ENCODE assay signal across 19 cellular contexts in genomic region chr17:46865100-46865499, GRCh38. TPM values are rescaled to one million over a fixed set of nuclear protein-coding genes. Genes with fewer than 3 reads are reported as not detected.
DNase-seq lines count a peak whose midpoint lies in the region; ATAC-seq, FAIRE-seq and TF ChIP-seq lines count a peak whose summit lies in the region.
"Had no signal": no experiment of that assay in that cellular context is flagged by ENCODE, and none has a peak within 500 bp of the region (broad histone marks: within the 10 kb centered on the region; RNA-seq: fewer than 3 reads in every experiment).

No MANE protein-coding gene starts in this region.

- DNase-seq in EH (ENCODE audit: low read depth) = peak; percentile 91
- peak; percentile 65 for DNase-seq in Karpas-422
- peak; percentile 52 for DNase-seq in astrocyte (ENCODE audit: low read depth)
- peak; percentile 6 for DNase-seq in non-pigmented ciliary epithelial cell (ENCODE audit: low read depth)
- DNase-seq in NCI-H1694 treated with DMSO at 0.1 percent for 48 hours (lab: John Stamatoyannopoulos, UW) = no peak
- DNase-seq in NCI-H2029 (lab: John Stamatoyannopoulos, UW) = no peak
- no peak for DNase-seq in pancreas
- DNase-seq: activated CD4-positive, alpha-beta T cell treated with anti-CD3 and anti-CD28 coated beads, Interleukin-2, amount 10 ng/mL, durations not matched to agents 24 days and 14 days; COR-L47; effector memory CD4-positive, alpha-beta T cell; NCI-H1105; stimulated activated CD4-positive, alpha-beta T cell treated with anti-CD3 and anti-CD28 coated beads, Interleukin-4, amount 100 ng/mL, for 24 hours; stimulated activated naive B cell treated with anti-CD40 and anti-IgM and Interleukin-4, amounts not matched to agents 10 μg/mL and 1 μg/mL and 100 μg/mL, for 72 hours had no signal

- H3K4me1 ChIP-seq in Karpas-422 (ENCODE audit: low read length) (peaks cover 10% of the 10 kb centered on the region), astrocyte (ENCODE audit: insufficient read depth, low read length) (no peaks in the 10 kb centered on the region), pancreas (no peaks in the 10 kb centered on the region)

- no peaks in the 10 kb centered on the region for H3K27me3 ChIP-seq in Karpas-422 (ENCODE audit: low read length)
- H3K27me3 ChIP-seq in astrocyte (ENCODE audit: insufficient read depth, low read length) = no peaks in the 10 kb centered on the region
- no peaks in the 10 kb centered on the region for H3K27me3 ChIP-seq in pancreas

- peaks cover 10% of the 10 kb centered on the region for H3K4me1 Mint-ChIP-seq in astrocyte (ENCODE audit: low read depth, unreplicated experiment)
- H3K4me1 Mint-ChIP-seq: activated CD4-positive, alpha-beta T cell treated with anti-CD3 and anti-CD28 coated beads, Interleukin-2, amount 10 ng/mL, durations not matched to agents 24 days and 14 days had no signal

- H3K9me3 Mint-ChIP-seq in astrocyte (ENCODE audit: unreplicated experiment) = no peaks in the 10 kb centered on the region
- H3K9me3 Mint-ChIP-seq: activated CD4-positive, alpha-beta T cell treated with anti-CD3 and anti-CD28 coated beads, Interleukin-2, amount 10 ng/mL, durations not matched to agents 24 days and 14 days; activated T-helper 2 cell treated with anti-CD3 and anti-CD28 coated beads, Interferon-gamma antibody, Interleukin-2, Interleukin-4, amounts not matched to agents 10 μg/mL and 5 μg/mL and 100 μg/mL, durations not matched to agents 14 hours and 24 hours and 36 hours; stimulated activated naive B cell treated with anti-CD40 and anti-IgM and Interleukin-4, amounts not matched to agents 10 μg/mL and 1 μg/mL and 100 μg/mL, for 72 hours had no signal

- intact Hi-C loops in pancreas (cut with DNase I) = no loop called here

- H3K36me3 ChIP-seq in Karpas-422 (ENCODE audit: insufficient read depth, low read length) (no peaks in the 10 kb centered on the region), astrocyte (ENCODE audit: insufficient read depth, low read length) (no peaks in the 10 kb centered on the region), pancreas (no peaks in the 10 kb centered on the region)

- no peak overlapping the region for H2AFZ ChIP-seq in Karpas-422 (ENCODE audit: low read length)
- H2AFZ ChIP-seq in astrocyte (ENCODE audit: low read depth, low read length) = peak overlapping the region; percentile 41

- H3K27ac Mint-ChIP-seq in astrocyte (ENCODE audit: unreplicated experiment) = peak overlapping the region; percentile 72
- H3K27ac Mint-ChIP-seq: activated CD4-positive, alpha-beta T cell treated with anti-CD3 and anti-CD28 coated beads, Interleukin-2, amount 10 ng/mL, durations not matched to agents 24 days and 14 days; activated T-helper 2 cell treated with anti-CD3 and anti-CD28 coated beads, Interferon-gamma antibody, Interleukin-2, Interleukin-4, amounts not matched to agents 10 μg/mL and 5 μg/mL and 100 μg/mL, durations not matched to agents 14 hours and 24 hours and 36 hours; stimulated activated naive B cell treated with anti-CD40 and anti-IgM and Interleukin-4, amounts not matched to agents 10 μg/mL and 1 μg/mL and 100 μg/mL, for 72 hours had no signal

- no peak overlapping the region for H3K27ac ChIP-seq in Karpas-422 (ENCODE audit: low read length)
- H3K27ac ChIP-seq in astrocyte (ENCODE audit: low read depth, low read length) = no peak overlapping the region
- no peak overlapping the region for H3K27ac ChIP-seq in pancreas

- H3K4me2 ChIP-seq in Karpas-422 (ENCODE audit: low read depth, low read length, poor library complexity, severe bottlenecking) = peak overlapping the region; percentile 3
- H3K4me2 ChIP-seq in astrocyte (ENCODE audit: low read length) = peak overlapping the region; percentile 6

- H3K4me3 Mint-ChIP-seq in astrocyte (ENCODE audit: unreplicated experiment) = no peak overlapping the region
- H3K4me3 Mint-ChIP-seq: activated CD4-positive, alpha-beta T cell treated with anti-CD3 and anti-CD28 coated beads, Interleukin-2, amount 10 ng/mL, durations not matched to agents 24 days and 14 days; brain; stimulated activated naive B cell treated with anti-CD40 and anti-IgM and Interleukin-4, amounts not matched to agents 10 μg/mL and 1 μg/mL and 100 μg/mL, for 72 hours had no signal

- TF ChIP-seq CTCF in astrocyte (IDR thresholded peaks at IDR 0.05; ENCODE audit: insufficient read depth, low read depth, low read length) = no peak
- no peak for TF ChIP-seq CTCF in pancreas (IDR thresholded peaks at IDR 0.05)

- ATAC-seq in pancreas = no peak
- ATAC-seq: Panc1 had no signal

- H3K9me2 ChIP-seq in Karpas-422 (replicated peaks; ENCODE audit: insufficient read depth, low read length) = no peaks in the 10 kb centered on the region

- 67 to 79% methylated on average over 7 to 8 of the region's 8 CpGs for WGBS in pancreas, 2 donors

- H3K27me3 Mint-ChIP-seq in astrocyte (ENCODE audit: low read depth, unreplicated experiment) = no peaks in the 10 kb centered on the region

- H3K4me3 ChIP-seq in Karpas-422 (ENCODE audit: low read length) (no peak overlapping the region), astrocyte (ENCODE audit: insufficient read depth, low read depth, low read length) (no peak overlapping the region), pancreas (no peak overlapping the region)

- no peak for FAIRE-seq in astrocyte (lab: Jason Lieb, UNC)
- no peak for FAIRE-seq in pancreas (lab: Jason Lieb, UNC)
- FAIRE-seq: keratinocyte had no signal

- peaks cover 2% of the 10 kb centered on the region for H3K36me3 Mint-ChIP-seq in astrocyte (ENCODE audit: low read depth, unreplicated experiment)
- H3K36me3 Mint-ChIP-seq: brain; stimulated activated naive B cell treated with anti-CD40 and anti-IgM and Interleukin-4, amounts not matched to agents 10 μg/mL and 1 μg/mL and 100 μg/mL, for 72 hours had no signal

- H3K79me2 ChIP-seq in Karpas-422 (ENCODE audit: low read length) = no peaks in the 10 kb centered on the region
- H3K79me2 ChIP-seq in astrocyte (ENCODE audit: insufficient read depth, low read length) = no peaks in the 10 kb centered on the region

- H4K20me1 ChIP-seq in Karpas-422 (ENCODE audit: insufficient read depth, low read depth, low read length) = no peaks in the 10 kb centered on the region
- H4K20me1 ChIP-seq in astrocyte (ENCODE audit: insufficient read depth, low read length) = no peaks in the 10 kb centered on the region

- H3K9me3 ChIP-seq in Karpas-422 (ENCODE audit: low read length) (no peaks in the 10 kb centered on the region), astrocyte (ENCODE audit: insufficient read depth, low read depth, low read length) (no peaks in the 10 kb centered on the region), pancreas (no peaks in the 10 kb centered on the region)

- H3K9ac ChIP-seq in Karpas-422 (ENCODE audit: low read length) (0 out of 2 replicates have a peak overlapping the region, but pooled peaks have one; percentile 11), astrocyte (ENCODE audit: low read length) (no peak overlapping the region)

RNA-seq across cellular contexts. Expression of gene WNT9B, which starts 13.7 kb away (rescaled TPM):
- total RNA-seq in Karpas-422 (2014; rRNA removed; shearing (Covaris generic); ENCODE audit: low replicate concordance) = not detected in 2 replicates
- total RNA-seq in astrocyte = 0.48 and 0.84 TPM in 2 replicates
- total RNA-seq in pancreas = under 1 TPM in 5 of 6 donors, not detected in 1; 0.12 to 0.32 (median 0.28) TPM
- not detected for polyA plus RNA-seq in pancreas
- total RNA-seq: activated CD4-positive, alpha-beta T cell treated with anti-CD3 and anti-CD28 coated beads, Interleukin-2, amount 10 ng/mL, durations not matched to agents 24 days and 14 days; activated T-helper 2 cell treated with anti-CD3 and anti-CD28 coated beads, Interferon-gamma antibody, Interleukin-2, Interleukin-4, amounts not matched to agents 10 μg/mL and 5 μg/mL and 100 μg/mL, durations not matched to agents 14 hours and 24 hours and 36 hours; NCI-H460; T-helper 2 cell treated with Interferon-gamma antibody and Interleukin-4, amounts not matched to agents 100 ng/mL and 5 ng/mL, for 36 hours had no signal
- polyA plus RNA-seq: keratinocyte had no signal

RNA-seq across cellular contexts. Expression of gene WNT3, which starts 46.6 kb away (rescaled TPM):
- total RNA-seq in Karpas-422 (2014; rRNA removed; shearing (Covaris generic); ENCODE audit: low replicate concordance) = 1.2 and 2.0 TPM in 2 replicates
- total RNA-seq in astrocyte (2.4 TPM in 2 replicates), pancreas (under 1 TPM; 0.24 to 0.72 (median 0.38) TPM)
- polyA plus RNA-seq in pancreas = under 1 TPM; 0.31 to 0.42 TPM
- total RNA-seq: T-helper 2 cell treated with Interferon-gamma antibody and Interleukin-4, amounts not matched to agents 100 ng/mL and 5 ng/mL, for 36 hours had no signal

RNA-seq across cellular contexts. Expression of gene GOSR2, which starts 57.9 kb away (rescaled TPM):
- 36.8 and 59.1 TPM in 2 replicates for total RNA-seq in Karpas-422 (2014; rRNA removed; shearing (Covaris generic); ENCODE audit: low replicate concordance)
- total RNA-seq in astrocyte (66.0 and 67.0 TPM in 2 replicates), pancreas (10 to 100 TPM; 26.5 to 33.2 (median 29.3) TPM)
- polyA plus RNA-seq in pancreas = 10 to 100 TPM; 14.3 to 20.1 TPM

Comparison
In these comparisons a context has a peak if more than half of its experiments do, and no peak if none do; other contexts are left out.
1. DNase-seq: peak in EH (single experiment), Karpas-422 (single experiment), astrocyte (single experiment) and non-pigmented ciliary epithelial cell (single experiment); none in NCI-H1694 treated with DMSO at 0.1 percent for 48 hours (single experiment), NCI-H2029 (single experiment) and pancreas (0 of 6).